13 cellular contexts compared by ENCODE assay signal in the genomic region with DNA sequence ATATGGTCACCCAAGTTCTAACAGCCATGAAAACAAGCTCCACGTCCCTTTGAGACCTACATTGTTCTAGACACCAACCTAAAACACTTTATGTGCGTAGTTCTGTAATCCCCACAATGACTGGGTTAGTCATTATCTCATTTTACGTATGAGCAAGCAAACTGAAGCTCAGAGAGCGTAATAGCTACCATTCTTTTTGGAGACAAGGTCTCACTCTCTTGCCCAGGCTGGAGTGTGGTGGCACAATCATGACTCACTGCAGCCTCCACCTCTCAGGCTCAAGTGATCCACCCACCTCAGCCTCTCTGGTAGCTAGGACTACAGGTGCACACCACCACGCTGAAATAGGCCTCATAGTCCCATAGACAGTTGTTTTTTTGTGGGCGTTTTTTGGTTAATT. TPM values are rescaled to one million over a fixed set of nuclear protein-coding genes. Genes with fewer than 3 reads are reported as not detected.
DNase-seq lines count a peak whose midpoint lies in the region; ATAC-seq, FAIRE-seq and TF ChIP-seq lines count a peak whose summit lies in the region.
"Had no signal": no experiment of that assay in that cellular context is flagged by ENCODE, and none has a peak within 500 bp of the region (broad histone marks: within the 10 kb centered on the region; RNA-seq: fewer than 3 reads in every experiment).

No MANE protein-coding gene starts in this region.

- H3K27ac ChIP-seq in Panc1 (ENCODE audit: low read length) (no peak overlapping the region), K562 (ENCODE audit: extremely low read depth, low read depth, low read length) (no peak overlapping the region), mammary epithelial cell (ENCODE audit: insufficient read depth, low read depth, low read length) (no peak overlapping the region), gastroesophageal sphincter (no peak overlapping the region)
- H3K27ac ChIP-seq: 22Rv1, SJCRH30, VCaP had no signal

- no peaks in the 10 kb centered on the region for H3K27me3 ChIP-seq in Panc1 (ENCODE audit: control insufficient read depth, insufficient read depth, low read length)
- H3K27me3 ChIP-seq in K562 (ENCODE audit: control insufficient read depth in 2 of 2, insufficient read depth in 2 of 2, low read length in 2 of 2): no peaks in the 10 kb centered on the region
- no peaks in the 10 kb centered on the region for H3K27me3 ChIP-seq in mammary epithelial cell (ENCODE audit: insufficient read depth, low read length)
- no peaks in the 10 kb centered on the region for H3K27me3 ChIP-seq in gastroesophageal sphincter
- H3K27me3 ChIP-seq: SJCRH30 had no signal

- H3K4me2 ChIP-seq in K562 (ENCODE audit: insufficient read depth, low read length) (no peak overlapping the region), mammary epithelial cell (ENCODE audit: insufficient read depth, low read depth, low read length) (no peak overlapping the region)

- H3K4me3 ChIP-seq in Panc1 (ENCODE audit: low read depth in 2 of 2, low read length in 2 of 2) (no peak overlapping the region), K562 (no peak overlapping the region), mammary epithelial cell (replicated peaks in 1 of 3; ENCODE audit: insufficient read depth in 1 of 3, low read depth in 2 of 3, low read length in 3 of 3) (no peak overlapping the region), gastroesophageal sphincter (no peak overlapping the region)
- H3K4me3 ChIP-seq: SJCRH30 had no signal

- ATAC-seq in Panc1: 0 out of 2 replicates have a peak, but pooled peaks have one; percentile 33
- ATAC-seq in K562: no peak
- ATAC-seq in gastroesophageal sphincter: no peak

- TF ChIP-seq EP300 in K562 (IDR thresholded peaks at IDR 0.05; ENCODE audit: low read length): no peak
- no peak for TF ChIP-seq EP300 in gastroesophageal sphincter (IDR thresholded peaks at IDR 0.05)

- H3K9ac ChIP-seq in K562 (ENCODE audit: insufficient read depth in 1 of 2, low read depth in 2 of 2, low read length in 2 of 2): no peak overlapping the region
- H3K9ac ChIP-seq in mammary epithelial cell (ENCODE audit: insufficient read depth, low read length): no peak overlapping the region

- H3K79me2 ChIP-seq in K562 (ENCODE audit: control insufficient read depth, insufficient read depth, low read length) (peaks cover 26% of the 10 kb centered on the region), mammary epithelial cell (ENCODE audit: insufficient read depth, low read length) (peaks cover 84% of the 10 kb centered on the region)

- dilution Hi-C loops in mammary epithelial cell (cut with HindIII; ENCODE audit: low sequenced_read_pairs): no loop called here

- POLR2A ChIA-PET in Panc1 (lab: Charles Lee): interaction anchor here (0.6 kb wide), 1 partner anchor 20 kb away, joined by 5 read pairs; no protein-coding TSS in a partner anchor
- POLR2A ChIA-PET in K562 (lab: Yijun Ruan, JAX): interaction anchor here (1.0 kb wide), 1 partner anchor 243 kb away, joined by 3 read pairs; no protein-coding TSS in a partner anchor

- H3K4me1 ChIP-seq in Panc1 (ENCODE audit: control insufficient read depth, insufficient read depth, low read length) (peaks cover 2% of the 10 kb centered on the region; the same call in 1 of the 2 replicates), K562 (replicated peaks in 1 of 2; ENCODE audit: control insufficient read depth in 2 of 2, insufficient read depth in 2 of 2, low read length in 2 of 2) (peaks cover 3 to 5% of the 10 kb centered on the region in 2 experiments; a peak in 2 of 5 replicates), mammary epithelial cell (ENCODE audit: insufficient read depth, low read length) (peaks cover 12% of the 10 kb centered on the region), gastroesophageal sphincter (peaks cover 0 to 28% (median 0%) of the 10 kb centered on the region in 3 donors)

- TF ChIP-seq CTCF in Panc1 (IDR thresholded peaks at IDR 0.05) (no peak), K562 (IDR thresholded peaks at IDR 0.05 in 2 of 3, conservative IDR thresholded peaks at IDR 0.05 in 1 of 3; ENCODE audit: insufficient read depth in 2 of 3, low read depth in 1 of 3, low read length in 3 of 3) (no peak), mammary epithelial cell (conservative IDR thresholded peaks at IDR 0.05 in 1 of 2, IDR thresholded peaks at IDR 0.05 in 1 of 2; ENCODE audit: extremely low read depth in 1 of 2, insufficient read depth in 1 of 2, low read depth in 1 of 2, low read length in 2 of 2) (no peak), gastroesophageal sphincter (IDR thresholded peaks at IDR 0.05) (no peak)

- H3K9me3 ChIP-seq in Panc1 (ENCODE audit: control insufficient read depth, insufficient read depth, low read depth, low read length) (no peaks in the 10 kb centered on the region), K562 (replicated peaks; ENCODE audit: control insufficient read depth, insufficient read depth, low read depth, low read length) (no peaks in the 10 kb centered on the region), mammary epithelial cell (replicated peaks; ENCODE audit: insufficient read depth, low read length) (no peaks in the 10 kb centered on the region), gastroesophageal sphincter (no peaks in the 10 kb centered on the region)
- H3K9me3 ChIP-seq: SJCRH30 had no signal

- H3K36me3 ChIP-seq in Panc1 (ENCODE audit: control insufficient read depth, insufficient read depth, low read length) (peaks cover 4% of the 10 kb centered on the region; the same call in 1 of the 2 replicates), K562 (ENCODE audit: control insufficient read depth, insufficient read depth, low read length) (peaks cover 34% of the 10 kb centered on the region; the same call in 2 of the 3 replicates), mammary epithelial cell (ENCODE audit: insufficient read depth, low read length) (peaks cover 12% of the 10 kb centered on the region), gastroesophageal sphincter (peaks cover 0 to 32% of the 10 kb centered on the region in 2 donors)

- in situ Hi-C loops in Panc1 (cut with HindIII; ENCODE audit: low pct_unique_long_range_greater_than_20kb, low sequenced_read_pairs): no loop called here
- in situ Hi-C loops in K562 (cut with MboI): no loop called here
- in situ Hi-C loops in mammary epithelial cell (cut with MboI; ENCODE audit: low sequenced_read_pairs in 2 of 2): no loop called here

- CTCF ChIA-PET in Panc1 (lab: Charles Lee) (no interaction called here), K562 (lab: Yijun Ruan, JAX; ENCODE audit: low intra/inter-chr PET ratio) (no interaction called here), mammary epithelial cell (lab: Charles Lee; ENCODE audit: low non-redundant PET) (no interaction called here)

- intact Hi-C loops in Panc1 (cut with micrococcal nuclease; ENCODE audit: unreplicated experiment) (loop anchor here (10.0 kb wide), 1 partner anchor 282 kb away; no protein-coding TSS in a partner anchor), K562 (cut with micrococcal nuclease) (loop anchor here (10.0 kb wide), 2 partner anchors 442 to 582 kb away; no protein-coding TSS in a partner anchor), mammary epithelial cell (cut with micrococcal nuclease) (loop anchor here (5.0 kb wide), 2 partner anchors 275 to 580 kb away; no protein-coding TSS in a partner anchor)

- no peak for FAIRE-seq in K562 (lab: Jason Lieb, UNC)

- no peak overlapping the region for H2AFZ ChIP-seq in K562 (ENCODE audit: low read depth, low read length)
- H2AFZ ChIP-seq in mammary epithelial cell (ENCODE audit: low read depth, low read length): no peak overlapping the region

- no TSS peak for BruUV-seq in Panc1 (replicated peaks; lab: Mats Ljungman, UMichigan)
- BruUV-seq in K562 (replicated peaks; lab: Mats Ljungman, UMichigan): no TSS peak
- BruUV-seq in mammary epithelial cell (replicated peaks; lab: Mats Ljungman, UMichigan): no TSS peak

- TF ChIP-seq POLR2A in K562 (conservative IDR thresholded peaks at IDR 0.05): no peak
- no peak for TF ChIP-seq POLR2A in gastroesophageal sphincter (IDR thresholded peaks at IDR 0.05)

- WGBS in K562 (ENCODE audit: insufficient coverage, low coverage, missing lambda C conversion rate): 62% methylated on average over 6 of the region's 6 CpGs
- 95% methylated on average over 6 of the region's 6 CpGs for WGBS in mammary epithelial cell (ENCODE audit: low coverage, missing lambda C conversion rate)
- WGBS in gastroesophageal sphincter (ENCODE audit: low coverage in 1 of 2), 2 donors: 87 to 90% methylated on average over 4 to 6 of the region's 6 CpGs

- H4K20me1 ChIP-seq in K562 (replicated peaks; ENCODE audit: control insufficient read depth, insufficient read depth, low read length) (peaks cover 4% of the 10 kb centered on the region; the same call in 1 of the 2 replicates), mammary epithelial cell (ENCODE audit: insufficient read depth, low read length) (no peaks in the 10 kb centered on the region)

- peak; percentile 20 for DNase-seq in DMS53 (lab: John Stamatoyannopoulos, UW)
- DNase-seq in DMS53 treated with DMSO at 0.1 percent for 48 hours (lab: John Stamatoyannopoulos, UW; ENCODE audit: unreplicated experiment): no peak
- no peak for DNase-seq in Panc1 (ENCODE audit: low read depth, low spot score)
- DNase-seq in K562 (ENCODE audit: extremely low read depth in 1 of 4, low spot score in 3 of 4): no peak
- DNase-seq in stimulated activated CD4-positive, alpha-beta T cell treated with anti-CD3 and anti-CD28 coated beads, Interleukin-2, amount 100 ng/mL, for 24 hours: peak; percentile 18 to 25
- DNase-seq in mammary epithelial cell: no peak
- no peak for DNase-seq in NCI-H748 treated with DMSO at 0.1 percent for 48 hours (lab: John Stamatoyannopoulos, UW)
- DNase-seq: islet precursor cell, NCI-H1694 treated with DMSO at 0.1 percent for 48 hours, SJCRH30 had no signal

- no peak for TF ChIP-seq RAD21 in K562 (CRISPR knock-in tag; conservative IDR thresholded peaks at IDR 0.05 in 1 of 2, IDR thresholded peaks at IDR 0.05 in 1 of 2)

- peaks cover 3% of the 10 kb centered on the region for H3K9me1 ChIP-seq in K562 (ENCODE audit: control insufficient read depth, insufficient read depth, low read length)

RNA-seq across cellular contexts. Expression of gene DAGLB, which starts 10.5 kb away (rescaled TPM):
- total RNA-seq in Panc1 (2021; ENCODE audit: unreplicated experiment): 22.3 TPM
- polyA plus RNA-seq in Panc1 (2012; ENCODE audit: insufficient read length): 17.2 TPM
- total RNA-seq in K562 (2011; cell fraction: chromatin; rRNA removed; ENCODE audit: low replicate concordance): 63.0 and 140 TPM in 2 replicates
- total RNA-seq in K562 (2011; cell fraction: nucleolus; rRNA removed): 64.6 and 66.9 TPM in 2 replicates
- 67.4 and 68.4 TPM in 2 replicates for total RNA-seq in K562 (2011; cell fraction: nucleoplasm; rRNA removed)
- 9.4 and 11.3 TPM in 2 replicates for total RNA-seq in K562 (2014; rRNA removed)
- 4.1 and 5.8 TPM in 2 replicates for total RNA-seq in K562 (2014; rRNA removed; fragmentation: Illumina TruSeq; extraction: Trizol)
- total RNA-seq in K562 (2015; rRNA removed; fragmentation: Illumina TruSeq; extraction: Trizol): 9.4 and 9.7 TPM in 2 replicates
- total RNA-seq in K562 (2021): 16.3 and 16.4 TPM in 2 replicates
- polyA plus RNA-seq in K562 (2011; rRNA removed): 12.0 and 15.8 TPM in 2 replicates
- 15.1 and 17.4 TPM in 2 replicates for polyA plus RNA-seq in K562 (2011; cell fraction: cytosol; rRNA removed)
- polyA plus RNA-seq in K562 (2011; cell fraction: nucleus; rRNA removed): 31.9 and 32.2 TPM in 2 replicates
- polyA plus RNA-seq in K562 (2012): 7.4 and 10.0 TPM in 2 replicates
- 7.8 and 8.9 TPM in 2 replicates for polyA plus RNA-seq in K562 (2014; fragmentation: Illumina TruSeq; extraction: Trizol)
- polyA plus RNA-seq in K562 (2014; fragmentation: Nextera tagmentation; extraction: Ambion mirVana): 1 to 10 TPM in 1 of 2 experiments, under 1 TPM in 1; 0.92 to 1.0 TPM
- polyA plus RNA-seq in K562 (2014; rRNA removed): 9.3 and 9.5 TPM in 2 replicates
- polyA minus RNA-seq in K562 (2011; rRNA and poly(A)+ RNA removed): 30.5 and 33.7 TPM in 2 replicates
- 20.4 and 27.9 TPM in 2 replicates for polyA minus RNA-seq in K562 (2011; cell fraction: cytosol; rRNA and poly(A)+ RNA removed)
- polyA minus RNA-seq in K562 (2011; cell fraction: nucleus; rRNA and poly(A)+ RNA removed): 20.7 and 23.4 TPM in 2 replicates
- 10 to 100 TPM; 20.7 to 22.1 TPM for total RNA-seq in mammary epithelial cell
- 19.6 TPM for polyA plus RNA-seq in mammary epithelial cell
- polyA minus RNA-seq in mammary epithelial cell: 23.9 TPM
- 10 to 100 TPM in 1 of 4 donors, 1 to 10 TPM in 3; 6.7 to 10.8 (median 8.6) TPM for total RNA-seq in gastroesophageal sphincter

RNA-seq across cellular contexts. Expression of gene KDELR2, which starts 46.7 kb away (rescaled TPM):
- total RNA-seq in Panc1 (2021; ENCODE audit: unreplicated experiment) (199 TPM), K562 (2014; rRNA removed) (40.5 and 58.3 TPM in 2 replicates), K562 (2014; rRNA removed; fragmentation: Illumina TruSeq; extraction: Trizol) (80.3 and 80.4 TPM in 2 replicates), K562 (2015; rRNA removed; fragmentation: Illumina TruSeq; extraction: Trizol) (61.2 and 67.6 TPM in 2 replicates), K562 (2021) (111 and 113 TPM in 2 replicates), mammary epithelial cell (100 to 1,000 TPM in 1 of 2 donors, 10 to 100 TPM in 1; 93.4 to 149 TPM), gastroesophageal sphincter (10 to 100 TPM; 54.0 to 80.9 (median 64.2) TPM)
- 150 TPM for polyA plus RNA-seq in Panc1 (2012; ENCODE audit: insufficient read length)
- total RNA-seq in K562 (2011; cell fraction: chromatin; rRNA removed; ENCODE audit: low replicate concordance): 94.9 and 147 TPM in 2 replicates
- 95.4 and 110 TPM in 2 replicates for total RNA-seq in K562 (2011; cell fraction: nucleolus; rRNA removed)
- total RNA-seq in K562 (2011; cell fraction: nucleoplasm; rRNA removed): 163 and 235 TPM in 2 replicates
- polyA plus RNA-seq in K562 (2011; rRNA removed) (121 and 166 TPM in 2 replicates), K562 (2014; fragmentation: Illumina TruSeq; extraction: Trizol) (69.8 and 75.3 TPM in 2 replicates), K562 (2014; fragmentation: Nextera tagmentation; extraction: Ambion mirVana) (10 to 100 TPM; 27.4 to 27.9 TPM), K562 (2014; rRNA removed) (51.3 and 67.0 TPM in 2 replicates), mammary epithelial cell (96.1 TPM)
- 75.6 and 141 TPM in 2 replicates for polyA plus RNA-seq in K562 (2011; cell fraction: cytosol; rRNA removed)
- polyA plus RNA-seq in K562 (2011; cell fraction: nucleus; rRNA removed): 37.8 and 76.5 TPM in 2 replicates
- 65.3 and 95.8 TPM in 2 replicates for polyA plus RNA-seq in K562 (2012)
- 88.6 and 117 TPM in 2 replicates for polyA minus RNA-seq in K562 (2011; rRNA and poly(A)+ RNA removed)
- 54.8 and 56.9 TPM in 2 replicates for polyA minus RNA-seq in K562 (2011; cell fraction: cytosol; rRNA and poly(A)+ RNA removed)
- polyA minus RNA-seq in K562 (2011; cell fraction: nucleus; rRNA and poly(A)+ RNA removed): 15.2 and 34.5 TPM in 2 replicates
- 150 TPM for polyA minus RNA-seq in mammary epithelial cell

Comparison
In these comparisons a context has a peak if more than half of its experiments do, and no peak if none do; other contexts are left out.
1. DNase-seq: peak in DMS53 (single experiment) and stimulated activated CD4-positive, alpha-beta T cell treated with anti-CD3 and anti-CD28 coated beads, Interleukin-2, amount 100 ng/mL, for 24 hours (2 of 2); none in DMS53 treated with DMSO at 0.1 percent for 48 hours (single experiment), Panc1 (single experiment), K562 (0 of 4), mammary epithelial cell (single experiment) and NCI-H748 treated with DMSO at 0.1 percent for 48 hours (single experiment).